Comparison of ENCODE assay signal across 15 cellular contexts in genomic region chr4:4320528-4320927, GRCh38. TPM values are rescaled to one million over a fixed set of nuclear protein-coding genes. Genes with fewer than 3 reads are reported as not detected.
A peak's percentile ranks its signal among the peaks of the same experiment; 100 is the strongest.
DNase-seq lines count a peak whose midpoint lies in the region; ATAC-seq and TF ChIP-seq lines count a peak whose summit lies in the region.
"Had no signal": no experiment of that assay in that cellular context is flagged by ENCODE, and none has a peak within 500 bp of the region (broad histone marks: within the 10 kb centered on the region; RNA-seq: fewer than 3 reads in every experiment).

No MANE protein-coding gene starts in this region.

- H3K4me3 Mint-ChIP-seq in natural killer cell treated with Interleukin-12 subunit alpha and Interleukin-12 subunit beta and Interleukin-15 and Interleukin-18, amount 100 ng/mL, for 72 hours: no peak overlapping the region
- H3K4me3 Mint-ChIP-seq in natural killer cell (no peak overlapping the region), chondrocyte (ENCODE audit: unreplicated experiment) (no peak overlapping the region)
- H3K4me3 Mint-ChIP-seq in CD4-positive, alpha-beta memory T cell: no peak overlapping the region

- TF ChIP-seq CTCF in natural killer cell (IDR thresholded peaks at IDR 0.05): no peak
- no peak for TF ChIP-seq CTCF in chondrocyte (IDR thresholded peaks at IDR 0.05)
- TF ChIP-seq CTCF in sigmoid colon (IDR thresholded peaks at IDR 0.05): no peak

- ATAC-seq in natural killer cell treated with Interleukin-12 subunit alpha and Interleukin-12 subunit beta and Interleukin-15 and Interleukin-18, amount 100 ng/mL, for 72 hours: no peak
- ATAC-seq in natural killer cell (no peak), HG02884 (IDR thresholded peaks at IDR 0.05; ENCODE audit: unreplicated experiment) (no peak)
- ATAC-seq: GM12878 had no signal

- no peak for TF ChIP-seq EP300 in sigmoid colon (IDR thresholded peaks at IDR 0.05)

- TF ChIP-seq POLR2A in sigmoid colon (IDR thresholded peaks at IDR 0.05): no peak

- H3K4me1 Mint-ChIP-seq in natural killer cell treated with Interleukin-12 subunit alpha and Interleukin-12 subunit beta and Interleukin-15 and Interleukin-18, amount 100 ng/mL, for 72 hours (ENCODE audit: low read depth in 2 of 2): peaks cover 0 to 6% of the 10 kb centered on the region in 2 donors
- H3K4me1 Mint-ChIP-seq in natural killer cell (peaks cover 4 to 5% of the 10 kb centered on the region in 2 donors), chondrocyte (ENCODE audit: low read depth) (peaks cover 3% of the 10 kb centered on the region)
- no peaks in the 10 kb centered on the region for H3K4me1 Mint-ChIP-seq in CD4-positive, alpha-beta memory T cell

- WGBS in sigmoid colon, 2 donors: 96 to 97% methylated on average over 15 of the region's 15 CpGs

- CTCF ChIA-PET in CD4-positive, alpha-beta memory T cell (lab: Charles Lee; ENCODE audit: partially characterized antibody): no interaction called here

- H3K27me3 ChIP-seq in sigmoid colon: no peaks in the 10 kb centered on the region
- no peaks in the 10 kb centered on the region for H3K27me3 ChIP-seq in CD4-positive, alpha-beta memory T cell (ENCODE audit: insufficient read depth, low read length)
- H3K27me3 ChIP-seq: BLaER1 had no signal

- H3K27ac ChIP-seq in sigmoid colon: no peak overlapping the region
- H3K27ac ChIP-seq in CD4-positive, alpha-beta memory T cell (ENCODE audit: low read depth, low read length): no peak overlapping the region
- H3K27ac ChIP-seq: BLaER1, GM23248 had no signal

- peaks cover 11 to 69% (median 28%) of the 10 kb centered on the region in 4 donors for H3K36me3 ChIP-seq in sigmoid colon
- peaks cover 28% of the 10 kb centered on the region for H3K36me3 ChIP-seq in CD4-positive, alpha-beta memory T cell (ENCODE audit: insufficient read depth, low read length)

- no peaks in the 10 kb centered on the region for H3K9me3 ChIP-seq in sigmoid colon
- no peaks in the 10 kb centered on the region for H3K9me3 ChIP-seq in CD4-positive, alpha-beta memory T cell (ENCODE audit: control insufficient read depth in 1 of 2, low read length in 2 of 2)
- H3K9me3 ChIP-seq: BLaER1, Caco-2, HAP-1 had no signal

- no peaks in the 10 kb centered on the region for H3K4me1 ChIP-seq in sigmoid colon
- no peaks in the 10 kb centered on the region for H3K4me1 ChIP-seq in CD4-positive, alpha-beta memory T cell (ENCODE audit: insufficient read depth, low read length)
- H3K4me1 ChIP-seq: HAP-1 had no signal

- no peaks in the 10 kb centered on the region for H3K9me3 Mint-ChIP-seq in natural killer cell treated with Interleukin-12 subunit alpha and Interleukin-12 subunit beta and Interleukin-15 and Interleukin-18, amount 100 ng/mL, for 72 hours
- H3K9me3 Mint-ChIP-seq in natural killer cell: no peaks in the 10 kb centered on the region
- H3K9me3 Mint-ChIP-seq in chondrocyte (ENCODE audit: low read depth): no peaks in the 10 kb centered on the region
- H3K9me3 Mint-ChIP-seq in CD4-positive, alpha-beta memory T cell: no peaks in the 10 kb centered on the region

- POLR2A ChIA-PET in CD4-positive, alpha-beta memory T cell (lab: Charles Lee; ENCODE audit: partially characterized antibody): no interaction called here

- intact Hi-C loops in natural killer cell (cut with micrococcal nuclease): no loop called here
- intact Hi-C loops in sigmoid colon (cut with DNase I): no loop called here
- intact Hi-C loops in CD4-positive, alpha-beta memory T cell (cut with micrococcal nuclease): no loop called here

- H3K4me3 ChIP-seq in sigmoid colon: no peak overlapping the region
- H3K4me3 ChIP-seq in CD4-positive, alpha-beta memory T cell (ENCODE audit: low read length in 2 of 2): no peak overlapping the region
- H3K4me3 ChIP-seq: BLaER1, GM12878, GM23248, HAP-1 had no signal

- no peak overlapping the region for H3K27ac Mint-ChIP-seq in natural killer cell treated with Interleukin-12 subunit alpha and Interleukin-12 subunit beta and Interleukin-15 and Interleukin-18, amount 100 ng/mL, for 72 hours
- H3K27ac Mint-ChIP-seq in natural killer cell (no peak overlapping the region), chondrocyte (ENCODE audit: unreplicated experiment) (no peak overlapping the region)
- H3K27ac Mint-ChIP-seq in CD4-positive, alpha-beta memory T cell: no peak overlapping the region

- DNase-seq in natural killer cell treated with Interleukin-12 subunit alpha and Interleukin-12 subunit beta and Interleukin-15 and Interleukin-18, amount 100 ng/mL, for 72 hours (ENCODE audit: low spot score): peak; percentile 31
- DNase-seq in natural killer cell (no peak), chondrocyte (ENCODE audit: low spot score) (peak; percentile 52), sigmoid colon (peak; percentile 38), foreskin melanocyte (no peak)
- no peak for DNase-seq in CD4-positive, alpha-beta memory T cell
- DNase-seq: 8988T, DND-41, EL, GM23248 had no signal

- no peaks in the 10 kb centered on the region for H3K27me3 Mint-ChIP-seq in natural killer cell treated with Interleukin-12 subunit alpha and Interleukin-12 subunit beta and Interleukin-15 and Interleukin-18, amount 100 ng/mL, for 72 hours
- H3K27me3 Mint-ChIP-seq in natural killer cell (ENCODE audit: low read depth in 2 of 2): no peaks in the 10 kb centered on the region
- no peaks in the 10 kb centered on the region for H3K27me3 Mint-ChIP-seq in chondrocyte (ENCODE audit: low read depth)
- H3K27me3 Mint-ChIP-seq in CD4-positive, alpha-beta memory T cell: no peaks in the 10 kb centered on the region

- peaks cover 6% of the 10 kb centered on the region for H3K36me3 Mint-ChIP-seq in natural killer cell treated with Interleukin-12 subunit alpha and Interleukin-12 subunit beta and Interleukin-15 and Interleukin-18, amount 100 ng/mL, for 72 hours
- H3K36me3 Mint-ChIP-seq in natural killer cell (no peaks in the 10 kb centered on the region), chondrocyte (ENCODE audit: low read depth) (peaks cover 30% of the 10 kb centered on the region)
- peaks cover 35 to 58% of the 10 kb centered on the region in 2 donors for H3K36me3 Mint-ChIP-seq in CD4-positive, alpha-beta memory T cell

RNA-seq across cellular contexts. Expression of gene ZBTB49, which starts 30.5 kb away (rescaled TPM):
- total RNA-seq in natural killer cell treated with Interleukin-12 subunit alpha and Interleukin-12 subunit beta and Interleukin-15 and Interleukin-18, amount 100 ng/mL, for 72 hours: 1 to 10 TPM; 8.4 to 8.7 TPM
- total RNA-seq in natural killer cell (10 to 100 TPM; 19.3 to 36.5 (median 30.0) TPM), chondrocyte (4.3 to 6.4 TPM (median 5.2 TPM) in 3 replicates), sigmoid colon (1 to 10 TPM; 4.1 to 6.2 (median 4.6) TPM)
- 1 to 10 TPM in 2 of 3 donors, under 1 TPM in 1; 0.69 to 2.8 (median 1.2) TPM for polyA plus RNA-seq in sigmoid colon
- 10 to 100 TPM; 18.5 to 20.0 TPM for total RNA-seq in CD4-positive, alpha-beta memory T cell
- 1 to 10 TPM; 5.3 to 6.0 TPM for polyA plus RNA-seq in CD4-positive, alpha-beta memory T cell

RNA-seq across cellular contexts. Expression of gene LYAR, which starts 30.6 kb away (rescaled TPM):
- total RNA-seq in natural killer cell treated with Interleukin-12 subunit alpha and Interleukin-12 subunit beta and Interleukin-15 and Interleukin-18, amount 100 ng/mL, for 72 hours: 10 to 100 TPM; 39.1 to 59.7 TPM
- total RNA-seq in natural killer cell: 10 to 100 TPM; 42.9 to 81.1 (median 55.8) TPM
- 6.3 to 9.5 TPM (median 6.6 TPM) in 3 replicates for total RNA-seq in chondrocyte
- total RNA-seq in sigmoid colon: 10 to 100 TPM; 11.4 to 18.2 (median 14.8) TPM
- 10 to 100 TPM in 1 of 3 donors, 1 to 10 TPM in 2; 3.6 to 19.9 (median 9.0) TPM for polyA plus RNA-seq in sigmoid colon
- total RNA-seq in CD4-positive, alpha-beta memory T cell: 10 to 100 TPM; 74.5 to 79.8 TPM
- 10 to 100 TPM; 59.1 to 66.5 TPM for polyA plus RNA-seq in CD4-positive, alpha-beta memory T cell

Comparison
In these comparisons a context has a peak if more than half of its experiments do, and no peak if none do; other contexts are left out.
1. DNase-seq: peak in natural killer cell treated with Interleukin-12 subunit alpha and Interleukin-12 subunit beta and Interleukin-15 and Interleukin-18, amount 100 ng/mL, for 72 hours (single experiment), chondrocyte (single experiment) and sigmoid colon (single experiment); none in natural killer cell (single experiment), CD4-positive, alpha-beta memory T cell (0 of 5) and foreskin melanocyte (single experiment).